In the genomic region with DNA sequence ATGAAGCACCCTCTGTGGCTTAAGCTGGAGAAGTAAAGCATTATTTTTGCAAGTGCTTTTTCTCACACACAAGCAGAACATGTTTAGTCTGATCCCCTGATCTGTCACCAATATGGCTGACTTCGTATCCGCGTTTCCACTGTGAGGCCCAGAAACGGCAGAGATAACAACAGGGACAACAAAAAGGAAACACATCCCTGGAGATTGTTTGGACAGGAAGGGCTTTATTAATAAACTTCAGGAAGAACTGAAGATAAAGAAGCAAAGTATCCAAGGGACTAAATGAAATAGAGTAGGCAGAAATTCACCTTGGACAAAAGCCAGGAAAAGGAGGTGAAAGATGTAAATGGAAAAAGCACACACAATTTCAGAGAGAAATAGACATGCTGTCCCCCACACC, we compare ENCODE assay signal across 23 cellular contexts. TPM values are rescaled to one million over a fixed set of nuclear protein-coding genes. Genes with fewer than 3 reads are reported as not detected.
A peak's percentile ranks its signal among the peaks of the same experiment; 100 is the strongest.
DNase-seq lines count a peak whose midpoint lies in the region; ATAC-seq, FAIRE-seq and TF ChIP-seq lines count a peak whose summit lies in the region.
"Had no signal": no experiment of that assay in that cellular context is flagged by ENCODE, and none has a peak within 500 bp of the region (broad histone marks: within the 10 kb centered on the region; RNA-seq: fewer than 3 reads in every experiment).

No MANE protein-coding gene starts in this region.

- H3K9me3 ChIP-seq in liver (ENCODE audit: control insufficient read depth in 4 of 4, low read length in 3 of 4) (peaks cover 0 to 3% (median 0%) of the 10 kb centered on the region in 4 donors), HepG2 (ENCODE audit: low read length) (no peaks in the 10 kb centered on the region)

- in situ Hi-C loops in HepG2 (cut with HindIII; ENCODE audit: extremely low pct_ligation_motif_present, low pct_unique_long_range_greater_than_20kb) = no loop called here

- H3K27ac ChIP-seq in liver (ENCODE audit: low read depth in 1 of 2, low read length in 2 of 2) (no peak overlapping the region), HepG2 (ENCODE audit: extremely low read length, insufficient read depth, low read length) (no peak overlapping the region)
- H3K27ac ChIP-seq: BLaER1, PC-9, RWPE1, SJCRH30 had no signal

- no peak for TF ChIP-seq CTCF in liver (IDR thresholded peaks at IDR 0.05; ENCODE audit: low read depth, low read length, missing input control)
- TF ChIP-seq CTCF in HepG2 (CRISPR knock-in tag; IDR thresholded peaks at IDR 0.05) = no peak
- no peak for TF ChIP-seq CTCF in fibroblast of pulmonary artery (IDR thresholded peaks at IDR 0.05; ENCODE audit: low read length, missing control alignments)

- no peak overlapping the region for H2AFZ ChIP-seq in HepG2 (ENCODE audit: low read length)
- H2AFZ ChIP-seq: GM23338, PC-9 had no signal

- H3K79me2 ChIP-seq in HepG2 (ENCODE audit: insufficient read depth, low read length) = peaks cover 4% of the 10 kb centered on the region

- CTCF ChIA-PET in HepG2 (lab: Yijun Ruan, JAX; ENCODE audit: low intra/inter-chr PET ratio, low total read pairs) = no interaction called here

- BruUV-seq in HepG2 (replicated peaks; lab: Mats Ljungman, UMichigan) = no TSS peak

- WGBS in liver = 82% methylated on average over 4 of the region's 4 CpGs
- 97% methylated on average over 4 of the region's 4 CpGs for WGBS in HepG2 (ENCODE audit: low lambda C conversion rate)

- H3K27me3 ChIP-seq in liver (ENCODE audit: control insufficient read depth in 4 of 4, insufficient read depth in 4 of 4, low read length in 3 of 4) (no peaks in the 10 kb centered on the region), HepG2 (ENCODE audit: control insufficient read depth in 1 of 2, insufficient read depth in 2 of 2, low read length in 2 of 2) (no peaks in the 10 kb centered on the region)
- H3K27me3 ChIP-seq: BLaER1, SJCRH30 had no signal

- TF ChIP-seq RAD21 in liver (IDR thresholded peaks at IDR 0.05) (no peak), HepG2 (CRISPR knock-in tag; IDR thresholded peaks at IDR 0.05) (no peak)

- no peak for DNase-seq in HepG2 (ENCODE audit: low spot score)
- peak; percentile 67 for DNase-seq in fibroblast of pulmonary artery (ENCODE audit: low read depth)
- peak; percentile 14 for DNase-seq in left kidney (ENCODE audit: low read depth, low spot score)
- DNase-seq in pulmonary artery endothelial cell (ENCODE audit: low read depth, low spot score) = peak; percentile 57
- DNase-seq in C1 segment of cervical spinal cord (lab: John Stamatoyannopoulos, UW) = no peak
- DNase-seq: CD8-positive, alpha-beta memory T cell; DMS53; KG1; NCI-H1417 treated with DMSO at 0.1 percent for 48 hours; NCI-H187 treated with DMSO at 0.1 percent for 48 hours; NCI-H345; NCI-H524 treated with DMSO at 0.1 percent for 48 hours; PC-9; SJCRH30 had no signal

- H3K36me3 ChIP-seq in liver (ENCODE audit: control insufficient read depth in 4 of 4, insufficient read depth in 3 of 4, low read depth in 1 of 4, low read length in 3 of 4) (peaks cover 7 to 25% (median 20%) of the 10 kb centered on the region in 4 donors), HepG2 (replicated peaks in 1 of 2; ENCODE audit: control insufficient read depth in 1 of 2, insufficient read depth in 2 of 2, low read length in 2 of 2) (peaks cover 0 to 55% of the 10 kb centered on the region in 2 experiments; a peak in 4 of 5 replicates)

- intact Hi-C loops in HepG2 (cut with micrococcal nuclease; ENCODE audit: unreplicated experiment) = no loop called here

- POLR2A ChIA-PET in HepG2 (lab: Yijun Ruan, JAX) = no interaction called here

- no peak for TF ChIP-seq POLR2A in HepG2 (IDR thresholded peaks at IDR 0.05; ENCODE audit: insufficient read depth in 1 of 2, low read depth in 2 of 2, low read length in 2 of 2)

- H3K4me1 ChIP-seq in liver (ENCODE audit: control insufficient read depth in 4 of 4, insufficient read depth in 4 of 4, low read length in 3 of 4) = peaks cover 0 to 6% (median 2%) of the 10 kb centered on the region in 4 donors
- H3K4me1 ChIP-seq in HepG2 (ENCODE audit: insufficient read depth, low read length) = peaks cover 20% of the 10 kb centered on the region
- H3K4me1 ChIP-seq: BLaER1, SJCRH30 had no signal

- no peaks in the 10 kb centered on the region for H4K20me1 ChIP-seq in HepG2 (ENCODE audit: insufficient read depth, low read length)
- H4K20me1 ChIP-seq: BLaER1 had no signal

- H3K4me2 ChIP-seq in HepG2 (ENCODE audit: low read depth, low read length) = no peak overlapping the region
- H3K4me2 ChIP-seq: BLaER1, GM23338, PC-9 had no signal

- TF ChIP-seq EP300 in HepG2 (IDR thresholded peaks at IDR 0.05; ENCODE audit: low read depth in 2 of 2, low read length in 2 of 2) (no peak), HepG2 (CRISPR knock-in tag; IDR thresholded peaks at IDR 0.05; ENCODE audit: borderline replicate concordance) (no peak)

- ATAC-seq in HepG2 (no peak), HG02623 (IDR thresholded peaks at IDR 0.05; ENCODE audit: unreplicated experiment) (no peak), HG03378 (IDR thresholded peaks at IDR 0.05; ENCODE audit: unreplicated experiment) (no peak)
- ATAC-seq: GM23338, HCT116 had no signal

- H3K4me3 ChIP-seq in liver (ENCODE audit: low read depth in 1 of 3, low read length in 3 of 3) (no peak overlapping the region), HepG2 (replicated peaks in 1 of 3; ENCODE audit: insufficient read depth in 1 of 3, low read depth in 2 of 3, low read length in 3 of 3) (no peak overlapping the region), fibroblast of pulmonary artery (replicated peaks; ENCODE audit: low read depth, low read length) (no peak overlapping the region)
- H3K4me3 ChIP-seq: BLaER1, GM23338, PC-9, SJCRH30 had no signal

- no peak for FAIRE-seq in HepG2 (lab: Jason Lieb, UNC)
- FAIRE-seq: A204.1, GM12891 had no signal

- no peak overlapping the region for H3K9ac ChIP-seq in liver (ENCODE audit: low read depth in 1 of 2, low read length in 2 of 2)
- no peak overlapping the region for H3K9ac ChIP-seq in HepG2 (ENCODE audit: insufficient read depth, low read depth, low read length)
- H3K9ac ChIP-seq: BLaER1 had no signal

TF ChIP-seq in liver, 16 proteins besides CTCF, POLR2A, EP300 and RAD21 (continues in another document):
- TF ChIP-seq TAF1 (conservative IDR thresholded peaks at IDR 0.05) (no peak), NR2F2 (IDR thresholded peaks at IDR 0.05) (peak; percentile 39)

TF ChIP-seq in HepG2, 621 proteins besides CTCF, POLR2A, EP300 and RAD21 (continues in another document):
- TF ChIP-seq SRY (CRISPR knock-in tag; IDR thresholded peaks at IDR 0.05) = no peak
- no peak for TF ChIP-seq ZSCAN25 (CRISPR knock-in tag; IDR thresholded peaks at IDR 0.05)

RNA-seq across cellular contexts. Expression of gene RARS2, which starts 49.2 kb away (rescaled TPM):
- total RNA-seq in liver (10 to 100 TPM; 14.6 to 18.1 TPM), HepG2 (2016; rRNA removed; fragmentation: Illumina TruSeq; extraction: Trizol) (80.1 and 103 TPM in 2 replicates), pulmonary artery endothelial cell (28.3 and 34.0 TPM in 2 replicates)
- polyA plus RNA-seq in liver (10 to 100 TPM; 10.9 to 19.2 TPM), HepG2 (2011; rRNA removed) (19.6 and 23.4 TPM in 2 replicates)
- total RNA-seq in HepG2 (2016; cell fraction: cytosol; rRNA removed; fragmentation: Illumina TruSeq; extraction: Trizol; ENCODE audit: low read depth) = 37.4 and 43.4 TPM in 2 replicates
- total RNA-seq in HepG2 (2016; cell fraction: insoluble cytoplasmic fraction; rRNA removed; fragmentation: Illumina TruSeq; extraction: Trizol) = 81.0 and 99.9 TPM in 2 replicates
- 77.6 and 80.4 TPM in 2 replicates for total RNA-seq in HepG2 (2016; cell fraction: membrane; rRNA removed; fragmentation: Illumina TruSeq; extraction: Trizol)
- 80.5 and 89.7 TPM in 2 replicates for total RNA-seq in HepG2 (2016; cell fraction: nucleus; rRNA removed; fragmentation: Illumina TruSeq; extraction: Trizol)
- 9.3 and 13.2 TPM in 2 replicates for polyA plus RNA-seq in HepG2 (2011; cell fraction: cytosol; rRNA removed)
- polyA plus RNA-seq in HepG2 (2011; cell fraction: nucleus; rRNA removed) = 14.0 and 14.7 TPM in 2 replicates
- polyA plus RNA-seq in HepG2 (2012) = 35.1 and 43.4 TPM in 2 replicates
- polyA plus RNA-seq in HepG2 (2016; cell fraction: cytosol; fragmentation: Illumina TruSeq; extraction: Trizol; ENCODE audit: low read depth) = 37.5 and 43.9 TPM in 2 replicates
- polyA plus RNA-seq in HepG2 (2016; cell fraction: insoluble cytoplasmic fraction; fragmentation: Illumina TruSeq; extraction: Trizol; ENCODE audit: low read depth) = 94.9 and 98.5 TPM in 2 replicates
- polyA plus RNA-seq in HepG2 (2016; cell fraction: membrane; fragmentation: Illumina TruSeq; extraction: Trizol; ENCODE audit: low read depth) = 69.8 and 72.8 TPM in 2 replicates
- polyA plus RNA-seq in HepG2 (2016; cell fraction: nucleus; fragmentation: Illumina TruSeq; extraction: Trizol; ENCODE audit: insufficient read depth, low read depth) = 103 and 104 TPM in 2 replicates
- polyA minus RNA-seq in HepG2 (2011; rRNA and poly(A)+ RNA removed; ENCODE audit: low replicate concordance) = 8.6 and 10.2 TPM in 2 replicates
- polyA minus RNA-seq in HepG2 (2011; cell fraction: cytosol; rRNA and poly(A)+ RNA removed) = 11.7 and 12.2 TPM in 2 replicates
- 49.2 and 63.3 TPM in 2 replicates for polyA minus RNA-seq in HepG2 (2011; cell fraction: nucleus; rRNA and poly(A)+ RNA removed)

RNA-seq across cellular contexts. Expression of gene ORC3, which starts 49.4 kb away (rescaled TPM):
- total RNA-seq in liver (10 to 100 TPM; 12.1 to 14.5 TPM), HepG2 (2016; rRNA removed; fragmentation: Illumina TruSeq; extraction: Trizol) (43.5 and 56.0 TPM in 2 replicates), pulmonary artery endothelial cell (13.3 and 19.8 TPM in 2 replicates)
- polyA plus RNA-seq in liver (1 to 10 TPM; 5.2 to 8.9 TPM), HepG2 (2011; rRNA removed) (14.4 and 21.8 TPM in 2 replicates)
- 14.4 and 15.3 TPM in 2 replicates for total RNA-seq in HepG2 (2016; cell fraction: cytosol; rRNA removed; fragmentation: Illumina TruSeq; extraction: Trizol; ENCODE audit: low read depth)
- total RNA-seq in HepG2 (2016; cell fraction: insoluble cytoplasmic fraction; rRNA removed; fragmentation: Illumina TruSeq; extraction: Trizol) = 43.0 and 58.6 TPM in 2 replicates
- total RNA-seq in HepG2 (2016; cell fraction: membrane; rRNA removed; fragmentation: Illumina TruSeq; extraction: Trizol) = 26.8 and 30.0 TPM in 2 replicates
- total RNA-seq in HepG2 (2016; cell fraction: nucleus; rRNA removed; fragmentation: Illumina TruSeq; extraction: Trizol) = 46.7 and 53.3 TPM in 2 replicates
- 8.2 and 10.9 TPM in 2 replicates for polyA plus RNA-seq in HepG2 (2011; cell fraction: cytosol; rRNA removed)
- polyA plus RNA-seq in HepG2 (2011; cell fraction: nucleus; rRNA removed) = 11.9 and 14.1 TPM in 2 replicates
- polyA plus RNA-seq in HepG2 (2012) = 8.8 and 16.2 TPM in 2 replicates
- 10.6 and 10.7 TPM in 2 replicates for polyA plus RNA-seq in HepG2 (2016; cell fraction: cytosol; fragmentation: Illumina TruSeq; extraction: Trizol; ENCODE audit: low read depth)
- 54.2 and 57.0 TPM in 2 replicates for polyA plus RNA-seq in HepG2 (2016; cell fraction: insoluble cytoplasmic fraction; fragmentation: Illumina TruSeq; extraction: Trizol; ENCODE audit: low read depth)
- 15.8 and 20.8 TPM in 2 replicates for polyA plus RNA-seq in HepG2 (2016; cell fraction: membrane; fragmentation: Illumina TruSeq; extraction: Trizol; ENCODE audit: low read depth)
- 41.2 and 46.6 TPM in 2 replicates for polyA plus RNA-seq in HepG2 (2016; cell fraction: nucleus; fragmentation: Illumina TruSeq; extraction: Trizol; ENCODE audit: insufficient read depth, low read depth)
- polyA minus RNA-seq in HepG2 (2011; rRNA and poly(A)+ RNA removed; ENCODE audit: low replicate concordance) = 9.6 and 17.7 TPM in 2 replicates
- polyA minus RNA-seq in HepG2 (2011; cell fraction: cytosol; rRNA and poly(A)+ RNA removed) = 7.4 and 9.8 TPM in 2 replicates
- polyA minus RNA-seq in HepG2 (2011; cell fraction: nucleus; rRNA and poly(A)+ RNA removed) = 39.0 TPM in 2 replicates

Comparison
In these comparisons a context has a peak if more than half of its experiments do, and no peak if none do; other contexts are left out.
1. DNase-seq: peak in fibroblast of pulmonary artery (single experiment), left kidney (single experiment) and pulmonary artery endothelial cell (single experiment); none in HepG2 (single experiment) and C1 segment of cervical spinal cord (0 of 14).